Comparison of ENCODE assay signal across 1 cellular context in genomic region chr4:4269326-4269725, GRCh38.
TF ChIP-seq lines count a peak whose summit lies in the region.

No MANE protein-coding gene starts in this region.

TF ChIP-seq in IMR-90, 13 proteins besides CTCF, POLR2A, EP300 and RAD21:
- no peak for TF ChIP-seq NFE2L2 (IDR thresholded peaks at IDR 0.05; ENCODE audit: low read depth, low read length)
- TF ChIP-seq MAZ (IDR thresholded peaks at IDR 0.05; ENCODE audit: borderline replicate concordance, low read depth, low read length), result no peak
- TF ChIP-seq MXI1 (IDR thresholded peaks at IDR 0.05; ENCODE audit: borderline replicate concordance, low read depth, low read length), result no peak
